In the genomic region with DNA sequence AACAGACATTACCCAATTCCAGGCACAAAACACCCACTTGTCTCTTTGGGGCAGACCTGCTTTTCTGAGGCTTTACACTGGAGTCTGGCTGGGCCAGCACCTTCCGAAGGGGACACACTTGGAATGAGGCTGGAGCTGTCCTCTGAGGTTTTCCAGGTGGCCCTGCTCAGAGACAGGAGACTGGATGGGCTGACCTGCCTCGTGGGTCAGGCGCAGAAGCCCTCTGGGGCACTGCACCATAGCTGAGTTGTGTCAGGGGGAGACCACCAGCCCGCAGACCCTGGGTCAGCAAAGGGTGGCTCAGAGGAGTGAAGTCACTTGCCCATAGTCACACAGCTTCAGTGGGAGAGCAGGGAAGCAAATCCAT, we compare ENCODE assay signal across 1 cellular context.
TF ChIP-seq lines count a peak whose summit lies in the region.

No MANE protein-coding gene starts in this region.

TF ChIP-seq in H1, 55 proteins besides CTCF, POLR2A, EP300 and RAD21:
- TF ChIP-seq JUN (IDR thresholded peaks at IDR 0.05; ENCODE audit: low read depth, low read length) = no peak
- no peak for TF ChIP-seq POU5F1 (IDR thresholded peaks at IDR 0.05; ENCODE audit: low read depth, low read length)
- TF ChIP-seq KDM4A (IDR thresholded peaks at IDR 0.05; ENCODE audit: low read depth, low read length, severe bottlenecking) = no peak
- TF ChIP-seq, protein P1, sequence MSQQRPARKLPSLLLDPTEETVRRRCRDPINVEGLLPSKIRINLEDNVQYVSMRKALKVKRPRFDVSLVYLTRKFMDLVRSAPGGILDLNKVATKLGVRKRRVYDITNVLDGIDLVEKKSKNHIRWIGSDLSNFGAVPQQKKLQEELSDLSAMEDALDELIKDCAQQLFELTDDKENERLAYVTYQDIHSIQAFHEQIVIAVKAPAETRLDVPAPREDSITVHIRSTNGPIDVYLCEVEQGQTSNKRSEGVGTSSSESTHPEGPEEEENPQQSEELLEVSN (IDR thresholded peaks at IDR 0.05) = no peak
- TF ChIP-seq FOSL1 (IDR thresholded peaks at IDR 0.05; ENCODE audit: insufficient read depth, low read depth, low read length) = no peak
- no peak for TF ChIP-seq HDAC6 (IDR thresholded peaks at IDR 0.05; ENCODE audit: low read depth, low read length)
- TF ChIP-seq, protein P2, sequence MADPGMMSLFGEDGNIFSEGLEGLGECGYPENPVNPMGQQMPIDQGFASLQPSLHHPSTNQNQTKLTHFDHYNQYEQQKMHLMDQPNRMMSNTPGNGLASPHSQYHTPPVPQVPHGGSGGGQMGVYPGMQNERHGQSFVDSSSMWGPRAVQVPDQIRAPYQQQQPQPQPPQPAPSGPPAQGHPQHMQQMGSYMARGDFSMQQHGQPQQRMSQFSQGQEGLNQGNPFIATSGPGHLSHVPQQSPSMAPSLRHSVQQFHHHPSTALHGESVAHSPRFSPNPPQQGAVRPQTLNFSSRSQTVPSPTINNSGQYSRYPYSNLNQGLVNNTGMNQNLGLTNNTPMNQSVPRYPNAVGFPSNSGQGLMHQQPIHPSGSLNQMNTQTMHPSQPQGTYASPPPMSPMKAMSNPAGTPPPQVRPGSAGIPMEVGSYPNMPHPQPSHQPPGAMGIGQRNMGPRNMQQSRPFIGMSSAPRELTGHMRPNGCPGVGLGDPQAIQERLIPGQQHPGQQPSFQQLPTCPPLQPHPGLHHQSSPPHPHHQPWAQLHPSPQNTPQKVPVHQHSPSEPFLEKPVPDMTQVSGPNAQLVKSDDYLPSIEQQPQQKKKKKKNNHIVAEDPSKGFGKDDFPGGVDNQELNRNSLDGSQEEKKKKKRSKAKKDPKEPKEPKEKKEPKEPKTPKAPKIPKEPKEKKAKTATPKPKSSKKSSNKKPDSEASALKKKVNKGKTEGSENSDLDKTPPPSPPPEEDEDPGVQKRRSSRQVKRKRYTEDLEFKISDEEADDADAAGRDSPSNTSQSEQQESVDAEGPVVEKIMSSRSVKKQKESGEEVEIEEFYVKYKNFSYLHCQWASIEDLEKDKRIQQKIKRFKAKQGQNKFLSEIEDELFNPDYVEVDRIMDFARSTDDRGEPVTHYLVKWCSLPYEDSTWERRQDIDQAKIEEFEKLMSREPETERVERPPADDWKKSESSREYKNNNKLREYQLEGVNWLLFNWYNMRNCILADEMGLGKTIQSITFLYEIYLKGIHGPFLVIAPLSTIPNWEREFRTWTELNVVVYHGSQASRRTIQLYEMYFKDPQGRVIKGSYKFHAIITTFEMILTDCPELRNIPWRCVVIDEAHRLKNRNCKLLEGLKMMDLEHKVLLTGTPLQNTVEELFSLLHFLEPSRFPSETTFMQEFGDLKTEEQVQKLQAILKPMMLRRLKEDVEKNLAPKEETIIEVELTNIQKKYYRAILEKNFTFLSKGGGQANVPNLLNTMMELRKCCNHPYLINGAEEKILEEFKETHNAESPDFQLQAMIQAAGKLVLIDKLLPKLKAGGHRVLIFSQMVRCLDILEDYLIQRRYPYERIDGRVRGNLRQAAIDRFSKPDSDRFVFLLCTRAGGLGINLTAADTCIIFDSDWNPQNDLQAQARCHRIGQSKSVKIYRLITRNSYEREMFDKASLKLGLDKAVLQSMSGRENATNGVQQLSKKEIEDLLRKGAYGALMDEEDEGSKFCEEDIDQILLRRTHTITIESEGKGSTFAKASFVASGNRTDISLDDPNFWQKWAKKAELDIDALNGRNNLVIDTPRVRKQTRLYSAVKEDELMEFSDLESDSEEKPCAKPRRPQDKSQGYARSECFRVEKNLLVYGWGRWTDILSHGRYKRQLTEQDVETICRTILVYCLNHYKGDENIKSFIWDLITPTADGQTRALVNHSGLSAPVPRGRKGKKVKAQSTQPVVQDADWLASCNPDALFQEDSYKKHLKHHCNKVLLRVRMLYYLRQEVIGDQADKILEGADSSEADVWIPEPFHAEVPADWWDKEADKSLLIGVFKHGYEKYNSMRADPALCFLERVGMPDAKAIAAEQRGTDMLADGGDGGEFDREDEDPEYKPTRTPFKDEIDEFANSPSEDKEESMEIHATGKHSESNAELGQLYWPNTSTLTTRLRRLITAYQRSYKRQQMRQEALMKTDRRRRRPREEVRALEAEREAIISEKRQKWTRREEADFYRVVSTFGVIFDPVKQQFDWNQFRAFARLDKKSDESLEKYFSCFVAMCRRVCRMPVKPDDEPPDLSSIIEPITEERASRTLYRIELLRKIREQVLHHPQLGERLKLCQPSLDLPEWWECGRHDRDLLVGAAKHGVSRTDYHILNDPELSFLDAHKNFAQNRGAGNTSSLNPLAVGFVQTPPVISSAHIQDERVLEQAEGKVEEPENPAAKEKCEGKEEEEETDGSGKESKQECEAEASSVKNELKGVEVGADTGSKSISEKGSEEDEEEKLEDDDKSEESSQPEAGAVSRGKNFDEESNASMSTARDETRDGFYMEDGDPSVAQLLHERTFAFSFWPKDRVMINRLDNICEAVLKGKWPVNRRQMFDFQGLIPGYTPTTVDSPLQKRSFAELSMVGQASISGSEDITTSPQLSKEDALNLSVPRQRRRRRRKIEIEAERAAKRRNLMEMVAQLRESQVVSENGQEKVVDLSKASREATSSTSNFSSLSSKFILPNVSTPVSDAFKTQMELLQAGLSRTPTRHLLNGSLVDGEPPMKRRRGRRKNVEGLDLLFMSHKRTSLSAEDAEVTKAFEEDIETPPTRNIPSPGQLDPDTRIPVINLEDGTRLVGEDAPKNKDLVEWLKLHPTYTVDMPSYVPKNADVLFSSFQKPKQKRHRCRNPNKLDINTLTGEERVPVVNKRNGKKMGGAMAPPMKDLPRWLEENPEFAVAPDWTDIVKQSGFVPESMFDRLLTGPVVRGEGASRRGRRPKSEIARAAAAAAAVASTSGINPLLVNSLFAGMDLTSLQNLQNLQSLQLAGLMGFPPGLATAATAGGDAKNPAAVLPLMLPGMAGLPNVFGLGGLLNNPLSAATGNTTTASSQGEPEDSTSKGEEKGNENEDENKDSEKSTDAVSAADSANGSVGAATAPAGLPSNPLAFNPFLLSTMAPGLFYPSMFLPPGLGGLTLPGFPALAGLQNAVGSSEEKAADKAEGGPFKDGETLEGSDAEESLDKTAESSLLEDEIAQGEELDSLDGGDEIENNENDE (IDR thresholded peaks at IDR 0.05; ENCODE audit: insufficient replicate concordance, low read length) = no peak
- TF ChIP-seq HDAC2 (IDR thresholded peaks at IDR 0.05; ENCODE audit: borderline replicate concordance in 1 of 2, low read depth in 2 of 2, low read length in 2 of 2) = no peak
- TF ChIP-seq CBX8 (IDR thresholded peaks at IDR 0.05; ENCODE audit: borderline replicate concordance, low read depth, low read length) = no peak
- TF ChIP-seq RBBP5 (IDR thresholded peaks at IDR 0.05; ENCODE audit: borderline replicate concordance, low read depth, low read length) = no peak
- TF ChIP-seq JUND (IDR thresholded peaks at IDR 0.05; ENCODE audit: low read length) = no peak
- TF ChIP-seq CHD2 (IDR thresholded peaks at IDR 0.05; ENCODE audit: low read length) = no peak
